8 cellular contexts compared by ENCODE assay signal in genomic region chr10:50738974-50739617, GRCh38. TPM values are rescaled to one million over a fixed set of nuclear protein-coding genes. Genes with fewer than 3 reads are reported as not detected.
DNase-seq lines count a peak whose midpoint lies in the region; ATAC-seq and TF ChIP-seq lines count a peak whose summit lies in the region.
"Not testable (repeated sequence)": the region's sequence is repeated elsewhere in the genome, so short reads cannot be mapped to it uniquely, and the experiment has no call there.

No MANE protein-coding gene starts in this region.

- not testable (repeated sequence) for DNase-seq in A673 (ENCODE audit: low spot score); MG63; activated CD8-positive, alpha-beta T cell treated with anti-CD3 and anti-CD28 coated beads, Interleukin-2, amount 10 ng/mL, durations not matched to agents 7 days and 5 days; central memory CD8-positive, alpha-beta T cell (ENCODE audit: low spot score in 2 of 2); cardiac muscle cell (ENCODE audit: low read depth in 1 of 2, low spot score in 1 of 2)

- not testable (repeated sequence) for H3K36me3 Mint-ChIP-seq in activated CD8-positive, alpha-beta T cell treated with anti-CD3 and anti-CD28 coated beads, Interleukin-2, amount 10 ng/mL, durations not matched to agents 7 days and 5 days (ENCODE audit: low read depth); central memory CD8-positive, alpha-beta T cell (ENCODE audit: insufficient read depth)

- not testable (repeated sequence) for H3K4me1 ChIP-seq in A673 (ENCODE audit: insufficient read depth, low read length, poor library complexity, severe bottlenecking); cardiac muscle cell (ENCODE audit: low read depth); mucosa of rectum (ENCODE audit: control insufficient read depth in 2 of 2, insufficient read depth in 2 of 2, low read length in 2 of 2); skeletal muscle tissue (ENCODE audit: control insufficient read depth in 3 of 3, insufficient read depth in 3 of 3, low read length in 3 of 3)

- H3K4me3 Mint-ChIP-seq in activated CD8-positive, alpha-beta T cell treated with anti-CD3 and anti-CD28 coated beads, Interleukin-2, amount 10 ng/mL, durations not matched to agents 7 days and 5 days, result peak overlapping the region; percentile 88
- H3K4me3 Mint-ChIP-seq in central memory CD8-positive, alpha-beta T cell, result peak overlapping the region; percentile 100

- H3K9ac ChIP-seq in mucosa of rectum (ENCODE audit: low read depth in 1 of 2, low read length in 2 of 2) (peak overlapping the region; percentile 75), skeletal muscle tissue (ENCODE audit: low read depth in 1 of 3, low read length in 3 of 3) (peak overlapping the region; percentile 80 to 91 (median 85))

- H3K27me3 Mint-ChIP-seq in activated CD8-positive, alpha-beta T cell treated with anti-CD3 and anti-CD28 coated beads, Interleukin-2, amount 10 ng/mL, durations not matched to agents 7 days and 5 days (ENCODE audit: low read depth), result peaks cover 22% of the 10 kb centered on the region
- H3K27me3 Mint-ChIP-seq in central memory CD8-positive, alpha-beta T cell, result not testable (repeated sequence)

- not testable (repeated sequence) for H3K9me3 ChIP-seq in A673 (ENCODE audit: low read depth, low read length, poor library complexity, severe bottlenecking); MG63; cardiac muscle cell (ENCODE audit: low read depth); mucosa of rectum (ENCODE audit: control insufficient read depth in 2 of 2, low read length in 2 of 2); skeletal muscle tissue (ENCODE audit: control insufficient read depth in 3 of 3, low read length in 3 of 3)

- H3K27me3 ChIP-seq in A673 (replicated peaks; ENCODE audit: insufficient read depth, low read depth, low read length, poor library complexity); mucosa of rectum (ENCODE audit: control insufficient read depth in 2 of 2, insufficient read depth in 2 of 2, low read length in 2 of 2); skeletal muscle tissue (ENCODE audit: control insufficient read depth in 3 of 3, insufficient read depth in 3 of 3, low read length in 3 of 3): not testable (repeated sequence)
- H3K27me3 ChIP-seq in MG63 (peaks cover 19% of the 10 kb centered on the region), cardiac muscle cell (peaks cover 18% of the 10 kb centered on the region)

- H3K9me3 Mint-ChIP-seq in activated CD8-positive, alpha-beta T cell treated with anti-CD3 and anti-CD28 coated beads, Interleukin-2, amount 10 ng/mL, durations not matched to agents 7 days and 5 days (ENCODE audit: insufficient read depth); central memory CD8-positive, alpha-beta T cell: not testable (repeated sequence)

- CTCF ChIA-PET in A673 (lab: Charles Lee), result not testable (repeated sequence)
- CTCF ChIA-PET in activated CD8-positive, alpha-beta T cell treated with anti-CD3 and anti-CD28 coated beads, Interleukin-2, amount 10 ng/mL, durations not matched to agents 7 days and 5 days (lab: Charles Lee), result interaction anchor here (1.5 kb wide), 1 partner anchor 342 kb away, joined by 3 read pairs; no protein-coding TSS in a partner anchor

- peak overlapping the region; percentile 80 for H3K27ac Mint-ChIP-seq in activated CD8-positive, alpha-beta T cell treated with anti-CD3 and anti-CD28 coated beads, Interleukin-2, amount 10 ng/mL, durations not matched to agents 7 days and 5 days
- H3K27ac Mint-ChIP-seq in central memory CD8-positive, alpha-beta T cell (ENCODE audit: low read depth), result peak overlapping the region; percentile 99

- peaks cover 17% of the 10 kb centered on the region for H3K4me1 Mint-ChIP-seq in activated CD8-positive, alpha-beta T cell treated with anti-CD3 and anti-CD28 coated beads, Interleukin-2, amount 10 ng/mL, durations not matched to agents 7 days and 5 days (ENCODE audit: low read depth)
- H3K4me1 Mint-ChIP-seq in central memory CD8-positive, alpha-beta T cell, result peaks cover 24% of the 10 kb centered on the region

- not testable (repeated sequence) for H3K36me3 ChIP-seq in A673 (ENCODE audit: insufficient read depth, low read length, poor library complexity, severe bottlenecking); MG63; cardiac muscle cell; mucosa of rectum (ENCODE audit: control insufficient read depth in 2 of 2, insufficient read depth in 2 of 2, low read length in 2 of 2); skeletal muscle tissue (ENCODE audit: control insufficient read depth in 3 of 3, insufficient read depth in 3 of 3, low read length in 3 of 3)

- peak overlapping the region; percentile 89 for H3K27ac ChIP-seq in A673 (ENCODE audit: low read depth, low read length, poor library complexity, severe bottlenecking)
- H3K27ac ChIP-seq in cardiac muscle cell, result peak overlapping the region; percentile 71
- peak overlapping the region; percentile 48 to 76 for H3K27ac ChIP-seq in mucosa of rectum (ENCODE audit: low read depth in 2 of 2, low read length in 2 of 2)
- H3K27ac ChIP-seq in skeletal muscle tissue (ENCODE audit: low read depth, low read length), result peak overlapping the region; percentile 79

- peak overlapping the region; percentile 89 for H3K4me3 ChIP-seq in A673 (ENCODE audit: low read depth, low read length, poor library complexity, severe bottlenecking)
- peak overlapping the region; percentile 85 for H3K4me3 ChIP-seq in MG63
- peak overlapping the region; percentile 74 for H3K4me3 ChIP-seq in cardiac muscle cell
- H3K4me3 ChIP-seq in mucosa of rectum (ENCODE audit: low read length in 2 of 2), result peak overlapping the region; percentile 92 to 93
- H3K4me3 ChIP-seq in skeletal muscle tissue (ENCODE audit: low read length in 3 of 3), result peak overlapping the region; percentile 88 to 95 (median 94)

- intact Hi-C loops in A673 (cut with micrococcal nuclease; ENCODE audit: unreplicated experiment), result not testable (repeated sequence)

- BruUV-seq in A673 (replicated peaks; lab: Mats Ljungman, UMichigan), result TSS peak; percentile 67

- POLR2A ChIA-PET in A673 (lab: Charles Lee; ENCODE audit: low non-redundant PET); activated CD8-positive, alpha-beta T cell treated with anti-CD3 and anti-CD28 coated beads, Interleukin-2, amount 10 ng/mL, durations not matched to agents 7 days and 5 days (lab: Charles Lee): not testable (repeated sequence)

- TF ChIP-seq CTCF in A673 (conservative IDR thresholded peaks at IDR 0.05; ENCODE audit: low read depth, low read length); cardiac muscle cell (IDR thresholded peaks at IDR 0.05; ENCODE audit: low read depth, low read length): not testable (repeated sequence)

- peak; percentile 20 for ATAC-seq in GM21529 (IDR thresholded peaks at IDR 0.05; ENCODE audit: unreplicated experiment)
- peak; percentile 34 for ATAC-seq in activated CD8-positive, alpha-beta T cell treated with anti-CD3 and anti-CD28 coated beads, Interleukin-2, amount 10 ng/mL, durations not matched to agents 7 days and 5 days
- ATAC-seq in central memory CD8-positive, alpha-beta T cell (replicated peaks; ENCODE audit: extremely low read depth, poor library complexity, severe bottlenecking), result peak; percentile 20

RNA-seq across cellular contexts. Expression of gene ASAH2B, which starts 0.6 kb away (rescaled TPM):
- total RNA-seq in A673 (2021), result 5.3 and 6.8 TPM in 2 replicates
- total RNA-seq in MG63 (2014; rRNA removed; shearing (Covaris generic); ENCODE audit: low replicate concordance), result 0.43 and 0.64 TPM in 2 replicates
- total RNA-seq in activated CD8-positive, alpha-beta T cell treated with anti-CD3 and anti-CD28 coated beads, Interleukin-2, amount 10 ng/mL, durations not matched to agents 7 days and 5 days, result 1 to 10 TPM; 1.5 to 3.3 TPM
- total RNA-seq in cardiac muscle cell, result 3.4 and 6.6 TPM in 2 replicates
- polyA plus RNA-seq in cardiac muscle cell, result 3.5 and 7.4 TPM in 2 replicates
- total RNA-seq in skeletal muscle tissue, result 2.6 TPM
